28 cellular contexts compared by ENCODE assay signal in the genomic region with DNA sequence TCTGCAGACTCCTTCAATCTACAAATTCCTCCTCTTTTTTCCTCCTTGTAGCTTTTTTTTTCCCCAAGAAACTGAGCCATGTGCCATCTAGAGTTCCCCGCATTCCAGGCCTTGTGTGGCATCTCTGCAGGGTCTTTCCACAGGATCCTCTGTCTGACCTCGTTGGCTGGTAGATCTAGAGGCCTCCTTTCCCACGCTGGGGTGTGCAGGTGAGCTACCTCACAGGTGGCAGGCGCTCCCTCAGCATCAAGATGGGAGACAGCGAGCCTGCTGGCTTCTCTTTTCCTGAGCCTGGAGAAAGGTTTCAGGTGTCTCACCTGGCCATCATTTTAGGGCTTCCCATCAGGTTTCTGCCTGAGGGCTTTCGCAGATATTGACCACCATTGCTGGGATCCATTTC. TPM values are rescaled to one million over a fixed set of nuclear protein-coding genes. Genes with fewer than 3 reads are reported as not detected.
DNase-seq lines count a peak whose midpoint lies in the region; ATAC-seq, FAIRE-seq and TF ChIP-seq lines count a peak whose summit lies in the region.
"Had no signal": no experiment of that assay in that cellular context is flagged by ENCODE, and none has a peak within 500 bp of the region (broad histone marks: within the 10 kb centered on the region; RNA-seq: fewer than 3 reads in every experiment).

No MANE protein-coding gene starts in this region.

- FAIRE-seq in H1 (lab: Jason Lieb, UNC): no peak
- FAIRE-seq: A549, GM12891, GM18507 had no signal

- H2AK5ac ChIP-seq in H1 (ENCODE audit: low read depth, low read length): no peak overlapping the region

- H3K4me2 ChIP-seq in H1 (ENCODE audit: insufficient read depth in 1 of 2, low read depth in 2 of 2, low read length in 2 of 2): no peak overlapping the region
- H3K4me2 ChIP-seq: A549; BLaER1 treated with 17β-estradiol and CSF1 and Interleukin-3, amounts not matched to agents 10 nM and 100 nM had no signal

- H3K18ac ChIP-seq in H1 (ENCODE audit: extremely low read depth, low read length): no peak overlapping the region

- H3K4me1 ChIP-seq in H1 (replicated peaks in 1 of 4; ENCODE audit: control insufficient read depth in 3 of 4, insufficient read depth in 4 of 4, low read length in 3 of 4): peaks cover 0 to 7% (median 0%) of the 10 kb centered on the region in 4 experiments; a peak in 2 of 7 replicates
- H3K4me1 ChIP-seq in endodermal cell (ENCODE audit: control insufficient read depth, insufficient read depth, low read length): no peaks in the 10 kb centered on the region
- H3K4me1 ChIP-seq: A549, BE2C, HAP-1 had no signal

- H3K27ac Mint-ChIP-seq in activated CD8-positive, alpha-beta memory T cell treated with anti-CD3 and anti-CD28 coated beads, Interleukin-2, amount 10 ng/mL, durations not matched to agents 7 days and 5 days: no peak overlapping the region
- H3K27ac Mint-ChIP-seq in osteocyte (ENCODE audit: unreplicated experiment) (no peak overlapping the region), endodermal cell (no peak overlapping the region), HFFc6 (no peak overlapping the region)
- H3K27ac Mint-ChIP-seq: CD14-positive monocyte; CD4-positive, alpha-beta T cell had no signal

- H3K9me3 ChIP-seq in H1 (ENCODE audit: insufficient read depth in 2 of 2, low read depth in 1 of 2, low read length in 1 of 2) (no peaks in the 10 kb centered on the region), endodermal cell (ENCODE audit: control insufficient read depth, low read length) (peaks cover 22% of the 10 kb centered on the region)
- H3K9me3 ChIP-seq: BE2C had no signal

- peaks cover 4% of the 10 kb centered on the region for H3K4me1 Mint-ChIP-seq in activated CD8-positive, alpha-beta memory T cell treated with anti-CD3 and anti-CD28 coated beads, Interleukin-2, amount 10 ng/mL, durations not matched to agents 7 days and 5 days
- H3K4me1 Mint-ChIP-seq in osteocyte (ENCODE audit: unreplicated experiment): no peaks in the 10 kb centered on the region
- H3K4me1 Mint-ChIP-seq in endodermal cell: no peaks in the 10 kb centered on the region
- no peaks in the 10 kb centered on the region for H3K4me1 Mint-ChIP-seq in HFFc6 (ENCODE audit: low read depth)
- H3K4me1 Mint-ChIP-seq: CD8-positive, alpha-beta memory T cell had no signal

- H2AFZ ChIP-seq in H1 (ENCODE audit: low read length): no peak overlapping the region

- ATAC-seq in activated CD8-positive, alpha-beta memory T cell treated with anti-CD3 and anti-CD28 coated beads, Interleukin-2, amount 10 ng/mL, durations not matched to agents 7 days and 5 days: no peak
- no peak for ATAC-seq in HG03565 (IDR thresholded peaks at IDR 0.05; ENCODE audit: unreplicated experiment)
- ATAC-seq: A549 had no signal

- H2BK5ac ChIP-seq in H1 (ENCODE audit: low read depth, low read length): no peak overlapping the region

- no peak overlapping the region for H2BK120ac ChIP-seq in H1 (replicated peaks; ENCODE audit: low read depth, low read length)

- no peaks in the 10 kb centered on the region for H3K23me2 ChIP-seq in H1 (ENCODE audit: low read depth, low read length)

- H3K27me3 ChIP-seq in H1 (replicated peaks in 1 of 4; ENCODE audit: control insufficient read depth in 3 of 4, extremely low read depth in 1 of 4, insufficient read depth in 3 of 4, low read length in 3 of 4): no peaks in the 10 kb centered on the region; a peak in 1 of 7 replicates
- no peaks in the 10 kb centered on the region for H3K27me3 ChIP-seq in endodermal cell (ENCODE audit: control insufficient read depth, insufficient read depth, low read length, poor library complexity, severe bottlenecking)
- H3K27me3 ChIP-seq: BE2C; BLaER1 treated with 17β-estradiol and CSF1 and Interleukin-3, amounts not matched to agents 10 nM and 100 nM had no signal

- TF ChIP-seq RAD21 in H1 (IDR thresholded peaks at IDR 0.05 in 1 of 2, conservative IDR thresholded peaks at IDR 0.05 in 1 of 2; ENCODE audit: low read depth in 2 of 2, low read length in 2 of 2): no peak

- no peak overlapping the region for H2BK12ac ChIP-seq in H1 (ENCODE audit: low read depth, low read length)

- 82% methylated on average over 6 of the region's 6 CpGs; no CpG with 5 or more reads in 1 of the 2 experiments for WGBS in H1 (ENCODE audit: extremely low coverage in 1 of 2, insufficient coverage in 1 of 2, insufficient read length in 1 of 2, insufficient replicate concordance in 2 of 2, low coverage in 1 of 2, low lambda C conversion rate in 2 of 2, missing lambda C conversion rate in 1 of 2), 2 experiments
- WGBS in endodermal cell (ENCODE audit: insufficient coverage in 1 of 2, insufficient read length in 1 of 2), 2 experiments: 85 to 87% methylated on average over 5 to 6 of the region's 6 CpGs

- H2BK15ac ChIP-seq in H1 (ENCODE audit: low read length): 0 out of 2 replicates have a peak overlapping the region, but pooled peaks have one; percentile 16

- no peak overlapping the region for H3K27ac ChIP-seq in H1 (ENCODE audit: low read depth, low read length)
- no peak overlapping the region for H3K27ac ChIP-seq in endodermal cell (ENCODE audit: low read depth, low read length)
- H3K27ac ChIP-seq: A549; BLaER1 treated with 17β-estradiol and CSF1 and Interleukin-3, amounts not matched to agents 10 nM and 100 nM had no signal

- no peak for TF ChIP-seq POLR2A in H1 (IDR thresholded peaks at IDR 0.05; ENCODE audit: control extremely low read depth in 1 of 2, low read depth in 2 of 2, low read length in 2 of 2)

- H3K36me3 ChIP-seq in H1 (ENCODE audit: control insufficient read depth in 2 of 4, insufficient read depth in 4 of 4, low read length in 3 of 4) (no peaks in the 10 kb centered on the region), endodermal cell (ENCODE audit: control insufficient read depth, insufficient read depth, low read length) (no peaks in the 10 kb centered on the region)
- H3K36me3 ChIP-seq: BE2C; BLaER1 treated with 17β-estradiol and CSF1 and Interleukin-3, amounts not matched to agents 10 nM and 100 nM; HAP-1 had no signal

- no peak for TF ChIP-seq EP300 in H1 (IDR thresholded peaks at IDR 0.05; ENCODE audit: borderline replicate concordance in 1 of 2, low read depth in 2 of 2, low read length in 2 of 2)

- H4K5ac ChIP-seq in H1 (ENCODE audit: insufficient read length, low read depth, low read length): no peak overlapping the region

- TF ChIP-seq CTCF in H1 (IDR thresholded peaks at IDR 0.05; ENCODE audit: control extremely low read depth in 1 of 3, insufficient read depth in 1 of 3, low read depth in 1 of 3, low read length in 3 of 3) (no peak), osteocyte (IDR thresholded peaks at IDR 0.05) (no peak), endodermal cell (conservative IDR thresholded peaks at IDR 0.05) (no peak), HFFc6 (IDR thresholded peaks at IDR 0.05) (no peak)

- H3K56ac ChIP-seq in H1 (replicated peaks; ENCODE audit: insufficient read length, low read depth, low read length): no peak overlapping the region

- H3K4me3 Mint-ChIP-seq in activated CD8-positive, alpha-beta memory T cell treated with anti-CD3 and anti-CD28 coated beads, Interleukin-2, amount 10 ng/mL, durations not matched to agents 7 days and 5 days: no peak overlapping the region
- H3K4me3 Mint-ChIP-seq in osteocyte (ENCODE audit: unreplicated experiment) (no peak overlapping the region), endodermal cell (no peak overlapping the region), HFFc6 (no peak overlapping the region)
- H3K4me3 Mint-ChIP-seq: CD14-positive monocyte; CD4-positive, alpha-beta T cell; CD8-positive, alpha-beta memory T cell had no signal

- no peak overlapping the region for H3K9ac ChIP-seq in H1 (replicated peaks in 1 of 4; ENCODE audit: extremely low read depth in 1 of 4, low read depth in 3 of 4, low read length in 3 of 4)
- no peak overlapping the region for H3K9ac ChIP-seq in endodermal cell (ENCODE audit: extremely low read depth, low read length, poor library complexity, severe bottlenecking)
- H3K9ac ChIP-seq: BLaER1 treated with 17β-estradiol and CSF1 and Interleukin-3, amounts not matched to agents 10 nM and 100 nM had no signal

- H3K14ac ChIP-seq in H1 (ENCODE audit: insufficient read length): no peak overlapping the region

- H3K27me3 Mint-ChIP-seq in activated CD8-positive, alpha-beta memory T cell treated with anti-CD3 and anti-CD28 coated beads, Interleukin-2, amount 10 ng/mL, durations not matched to agents 7 days and 5 days: peaks cover 18% of the 10 kb centered on the region
- peaks cover 22% of the 10 kb centered on the region for H3K27me3 Mint-ChIP-seq in osteocyte (ENCODE audit: unreplicated experiment)
- peaks cover 2% of the 10 kb centered on the region for H3K27me3 Mint-ChIP-seq in endodermal cell (ENCODE audit: insufficient read depth)
- peaks cover 28% of the 10 kb centered on the region for H3K27me3 Mint-ChIP-seq in HFFc6 (ENCODE audit: insufficient read depth)

- H3K23ac ChIP-seq in H1 (ENCODE audit: insufficient read length): no peak overlapping the region

- peaks cover 8% of the 10 kb centered on the region for H3K36me3 Mint-ChIP-seq in activated CD8-positive, alpha-beta memory T cell treated with anti-CD3 and anti-CD28 coated beads, Interleukin-2, amount 10 ng/mL, durations not matched to agents 7 days and 5 days
- H3K36me3 Mint-ChIP-seq in osteocyte (ENCODE audit: unreplicated experiment) (no peaks in the 10 kb centered on the region), endodermal cell (ENCODE audit: low read depth) (no peaks in the 10 kb centered on the region), HFFc6 (ENCODE audit: low read depth) (peaks cover 15% of the 10 kb centered on the region; the same call in 1 of the 2 replicates)
- H3K36me3 Mint-ChIP-seq: CD14-positive monocyte had no signal

- DNase-seq in activated CD8-positive, alpha-beta memory T cell treated with anti-CD3 and anti-CD28 coated beads for 24 hours: peak; percentile 21
- DNase-seq in activated CD8-positive, alpha-beta memory T cell treated with anti-CD3 and anti-CD28 coated beads, Interleukin-2, amount 10 ng/mL, durations not matched to agents 7 days and 5 days: no peak
- peak; percentile 46 for DNase-seq in NCI-H146 treated with DMSO at 0.1 percent for 48 hours (lab: John Stamatoyannopoulos, UW; ENCODE audit: unreplicated experiment)
- DNase-seq in H1 (ENCODE audit: low read depth in 1 of 2, low spot score in 2 of 2): peak in 1 of 2 experiments; percentile 23
- peak; percentile 53 for DNase-seq in osteocyte (ENCODE audit: extremely low spot score, unreplicated experiment)
- DNase-seq in endodermal cell: no peak
- DNase-seq in HFFc6: no peak
- DNase-seq: 8988T; ACHN; AML-193; BE2C; Calu3; CD4-positive, alpha-beta T cell; CD8-positive, alpha-beta memory T cell; COR-L47; DMS53; DMS79 treated with DMSO at 0.1 percent for 48 hours; GF-D8 had no signal

- H3K9me3 Mint-ChIP-seq in activated CD8-positive, alpha-beta memory T cell treated with anti-CD3 and anti-CD28 coated beads, Interleukin-2, amount 10 ng/mL, durations not matched to agents 7 days and 5 days (ENCODE audit: low read depth): peaks cover 7% of the 10 kb centered on the region
- H3K9me3 Mint-ChIP-seq in osteocyte (ENCODE audit: unreplicated experiment) (peaks cover 13% of the 10 kb centered on the region), endodermal cell (peaks cover 11% of the 10 kb centered on the region), HFFc6 (peaks cover 25% of the 10 kb centered on the region)
- H3K9me3 Mint-ChIP-seq: CD4-positive, alpha-beta T cell had no signal

- H4K91ac ChIP-seq in H1 (replicated peaks; ENCODE audit: insufficient read length, low read length): no peak overlapping the region

- H3K4me3 ChIP-seq in H1 (ENCODE audit: extremely low read depth in 1 of 4, insufficient read depth in 2 of 4, low read depth in 3 of 4, low read length in 4 of 4) (no peak overlapping the region), endodermal cell (ENCODE audit: low read length) (no peak overlapping the region)
- H3K4me3 ChIP-seq: A549; BLaER1 treated with 17β-estradiol and CSF1 and Interleukin-3, amounts not matched to agents 10 nM and 100 nM; HAP-1 had no signal

- no peaks in the 10 kb centered on the region for H3K79me1 ChIP-seq in H1 (ENCODE audit: low read depth, low read length)

- CTCF ChIA-PET in activated CD8-positive, alpha-beta memory T cell treated with anti-CD3 and anti-CD28 coated beads, Interleukin-2, amount 10 ng/mL, durations not matched to agents 7 days and 5 days (lab: Charles Lee): interaction anchor here (1.2 kb wide), 1 partner anchor 16 kb away, joined by 3 read pairs; no protein-coding TSS in a partner anchor
- CTCF ChIA-PET in H1 (lab: Charles Lee; ENCODE audit: partially characterized antibody): interaction anchor here (0.8 to 2.1 kb wide), 2 partner anchors 8 to 94 kb away, joined by 4 to 6 read pairs; no protein-coding TSS in a partner anchor

- no peaks in the 10 kb centered on the region for H3K79me2 ChIP-seq in H1 (ENCODE audit: control insufficient read depth in 1 of 2, insufficient read depth in 2 of 2, low read length in 2 of 2)

- H4K20me1 ChIP-seq in H1 (replicated peaks in 1 of 2; ENCODE audit: control insufficient read depth in 1 of 2, insufficient read depth in 2 of 2, low read length in 2 of 2): no peaks in the 10 kb centered on the region
- H4K20me1 ChIP-seq: BLaER1 treated with 17β-estradiol and CSF1 and Interleukin-3, amounts not matched to agents 10 nM and 100 nM had no signal

- H4K8ac ChIP-seq in H1 (ENCODE audit: extremely low read depth, insufficient read depth, low read length): no peak overlapping the region

- POLR2A ChIA-PET in H1 (lab: Charles Lee; ENCODE audit: partially characterized antibody): interaction anchor here (1.1 to 1.2 kb wide), 2 partner anchors 73 to 82 kb away, joined by 4 to 5 read pairs; no protein-coding TSS in a partner anchor

- no peak overlapping the region for H3K4ac ChIP-seq in H1 (replicated peaks; ENCODE audit: insufficient read length, low read depth, low read length)

- no peak overlapping the region for H2BK20ac ChIP-seq in H1 (ENCODE audit: low read length)

RNA-seq across cellular contexts. Expression of a gene that starts 9.6 kb away (rescaled TPM):
- 10 to 100 TPM; 71.2 to 86.2 TPM for total RNA-seq in activated CD8-positive, alpha-beta memory T cell treated with anti-CD3 and anti-CD28 coated beads, Interleukin-2, amount 10 ng/mL, durations not matched to agents 7 days and 5 days
- 56.3 and 59.6 TPM in 2 replicates for total RNA-seq in H1 (2021; fragmentation: NEBNext Ultra II Directional; extraction: Animal tissue kit (Norgen Biotek cat#: 25700))
- polyA plus RNA-seq in H1 (2011; rRNA removed): 35.5 and 35.8 TPM in 2 replicates
- 60.1 TPM for polyA plus RNA-seq in H1 (2011; cell fraction: cytosol; rRNA removed)
- 127 TPM for polyA plus RNA-seq in H1 (2011; cell fraction: nucleus; rRNA removed)
- 49.6 to 60.5 TPM (median 53.9 TPM) in 4 replicates for polyA plus RNA-seq in H1 (2012, experiment 1 of 2)
- polyA plus RNA-seq in H1 (2012, experiment 2 of 2): 33.3 TPM
- polyA plus RNA-seq in H1 (2013, experiment 1 of 2): 38.1 TPM
- polyA plus RNA-seq in H1 (2013, experiment 2 of 2): 35.7 TPM
- 71.8 and 76.0 TPM in 2 replicates for polyA minus RNA-seq in H1 (2011; rRNA and poly(A)+ RNA removed)
- polyA minus RNA-seq in H1 (2011; cell fraction: cytosol; rRNA and poly(A)+ RNA removed): 27.4 TPM
- 45.8 TPM for polyA minus RNA-seq in H1 (2011; cell fraction: nucleus; rRNA and poly(A)+ RNA removed)
- total RNA-seq in osteocyte (60.9 and 64.5 TPM in 2 replicates), endodermal cell (10 to 100 TPM; 66.6 to 72.5 TPM)
- polyA plus RNA-seq in endodermal cell (2013, experiment 1 of 2): 126 TPM
- 112 TPM for polyA plus RNA-seq in endodermal cell (2013, experiment 2 of 2)
- total RNA-seq in HFFc6 (2021; fragmentation: NEBNext Ultra II Directional; extraction: Animal tissue kit (Norgen Biotek cat#: 25700)): 10 to 100 TPM; 52.3 to 64.0 (median 62.1) TPM

RNA-seq across cellular contexts. Expression of a gene that starts 35.6 kb away (rescaled TPM):
- 10 to 100 TPM; 39.6 to 48.0 TPM for total RNA-seq in activated CD8-positive, alpha-beta memory T cell treated with anti-CD3 and anti-CD28 coated beads, Interleukin-2, amount 10 ng/mL, durations not matched to agents 7 days and 5 days
- total RNA-seq in H1 (2021; fragmentation: NEBNext Ultra II Directional; extraction: Animal tissue kit (Norgen Biotek cat#: 25700)): 32.3 and 32.8 TPM in 2 replicates
- 34.0 and 37.3 TPM in 2 replicates for polyA plus RNA-seq in H1 (2011; rRNA removed)
- 40.6 TPM for polyA plus RNA-seq in H1 (2011; cell fraction: cytosol; rRNA removed)
- 20.6 TPM for polyA plus RNA-seq in H1 (2011; cell fraction: nucleus; rRNA removed)
- 28.5 to 44.8 TPM (median 40.1 TPM) in 4 replicates for polyA plus RNA-seq in H1 (2012, experiment 1 of 2)
- 14.9 TPM for polyA plus RNA-seq in H1 (2012, experiment 2 of 2)
- 22.7 TPM for polyA plus RNA-seq in H1 (2013, experiment 1 of 2)
- polyA plus RNA-seq in H1 (2013, experiment 2 of 2): 28.3 TPM
- 18.3 and 24.6 TPM in 2 replicates for polyA minus RNA-seq in H1 (2011; rRNA and poly(A)+ RNA removed)
- 11.0 TPM for polyA minus RNA-seq in H1 (2011; cell fraction: cytosol; rRNA and poly(A)+ RNA removed)
- 18.3 TPM for polyA minus RNA-seq in H1 (2011; cell fraction: nucleus; rRNA and poly(A)+ RNA removed)
- total RNA-seq in osteocyte (17.2 and 17.5 TPM in 2 replicates), endodermal cell (10 to 100 TPM; 55.9 to 76.6 TPM)
- polyA plus RNA-seq in endodermal cell (2013, experiment 1 of 2): 33.0 TPM
- 30.2 TPM for polyA plus RNA-seq in endodermal cell (2013, experiment 2 of 2)
- 100 to 1,000 TPM; 124 to 240 (median 136) TPM for total RNA-seq in HFFc6 (2021; fragmentation: NEBNext Ultra II Directional; extraction: Animal tissue kit (Norgen Biotek cat#: 25700))
- total RNA-seq: G401 had no signal

RNA-seq across cellular contexts. Expression of a gene that starts 47.8 kb away (rescaled TPM):
- total RNA-seq in activated CD8-positive, alpha-beta memory T cell treated with anti-CD3 and anti-CD28 coated beads, Interleukin-2, amount 10 ng/mL, durations not matched to agents 7 days and 5 days: not detected
- total RNA-seq in H1 (2021; fragmentation: NEBNext Ultra II Directional; extraction: Animal tissue kit (Norgen Biotek cat#: 25700)): not detected in 2 replicates
- polyA plus RNA-seq in H1 (2011; rRNA removed): not detected in 2 replicates
- 0.04 TPM for polyA plus RNA-seq in H1 (2011; cell fraction: cytosol; rRNA removed)
- polyA plus RNA-seq in H1 (2011; cell fraction: nucleus; rRNA removed): 0.04 TPM
- 0.12 to 0.29 TPM (median 0.20 TPM) in 4 replicates for polyA plus RNA-seq in H1 (2012, experiment 1 of 2)
- not detected for polyA plus RNA-seq in H1 (2012, experiment 2 of 2)
- not detected for polyA plus RNA-seq in H1 (2013, experiment 1 of 2)
- not detected for polyA plus RNA-seq in H1 (2013, experiment 2 of 2)
- not detected in 2 replicates for polyA minus RNA-seq in H1 (2011; rRNA and poly(A)+ RNA removed)
- polyA minus RNA-seq in H1 (2011; cell fraction: cytosol; rRNA and poly(A)+ RNA removed): not detected
- not detected for polyA minus RNA-seq in H1 (2011; cell fraction: nucleus; rRNA and poly(A)+ RNA removed)
- total RNA-seq in osteocyte (not detected in 2 replicates), endodermal cell (not detected)
- polyA plus RNA-seq in endodermal cell (2013, experiment 1 of 2): not detected
- polyA plus RNA-seq in endodermal cell (2013, experiment 2 of 2): not detected
- total RNA-seq in HFFc6 (2021; fragmentation: NEBNext Ultra II Directional; extraction: Animal tissue kit (Norgen Biotek cat#: 25700)): not detected
- total RNA-seq: Calu3; CD8-positive, alpha-beta memory T cell; Daoy; G401; H4 had no signal

Comparison
In these comparisons a context has a peak if more than half of its experiments do, and no peak if none do; other contexts are left out.
1. DNase-seq: peak in activated CD8-positive, alpha-beta memory T cell treated with anti-CD3 and anti-CD28 coated beads for 24 hours (single experiment), NCI-H146 treated with DMSO at 0.1 percent for 48 hours (single experiment) and osteocyte (single experiment); none in activated CD8-positive, alpha-beta memory T cell treated with anti-CD3 and anti-CD28 coated beads, Interleukin-2, amount 10 ng/mL, durations not matched to agents 7 days and 5 days (single experiment), endodermal cell (single experiment) and HFFc6 (single experiment).